ENCODE assay signal across 1 cellular context in genomic region chr6:122995930-122996796, GRCh38.
TF ChIP-seq lines count a peak whose summit lies in the region.

A gene with protein sequence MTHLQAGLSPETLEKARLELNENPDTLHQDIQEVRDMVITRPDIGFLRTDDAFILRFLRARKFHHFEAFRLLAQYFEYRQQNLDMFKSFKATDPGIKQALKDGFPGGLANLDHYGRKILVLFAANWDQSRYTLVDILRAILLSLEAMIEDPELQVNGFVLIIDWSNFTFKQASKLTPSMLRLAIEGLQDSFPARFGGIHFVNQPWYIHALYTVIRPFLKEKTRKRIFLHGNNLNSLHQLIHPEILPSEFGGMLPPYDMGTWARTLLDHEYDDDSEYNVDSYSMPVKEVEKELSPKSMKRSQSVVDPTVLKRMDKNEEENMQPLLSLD (plus strand): TSS chr6:122996235. CDS start chr6:122997778, 1,543 bp downstream.

TF ChIP-seq in HEK293, 187 proteins besides CTCF, POLR2A, EP300 and RAD21 (continued from another document):
- TF ChIP-seq, protein P1, sequence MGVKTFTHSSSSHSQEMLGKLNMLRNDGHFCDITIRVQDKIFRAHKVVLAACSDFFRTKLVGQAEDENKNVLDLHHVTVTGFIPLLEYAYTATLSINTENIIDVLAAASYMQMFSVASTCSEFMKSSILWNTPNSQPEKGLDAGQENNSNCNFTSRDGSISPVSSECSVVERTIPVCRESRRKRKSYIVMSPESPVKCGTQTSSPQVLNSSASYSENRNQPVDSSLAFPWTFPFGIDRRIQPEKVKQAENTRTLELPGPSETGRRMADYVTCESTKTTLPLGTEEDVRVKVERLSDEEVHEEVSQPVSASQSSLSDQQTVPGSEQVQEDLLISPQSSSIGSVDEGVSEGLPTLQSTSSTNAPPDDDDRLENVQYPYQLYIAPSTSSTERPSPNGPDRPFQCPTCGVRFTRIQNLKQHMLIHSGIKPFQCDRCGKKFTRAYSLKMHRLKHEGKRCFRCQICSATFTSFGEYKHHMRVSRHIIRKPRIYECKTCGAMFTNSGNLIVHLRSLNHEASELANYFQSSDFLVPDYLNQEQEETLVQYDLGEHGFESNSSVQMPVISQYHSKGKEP (tag by site-specific recombination; IDR thresholded peaks at IDR 0.05): no peak
- TF ChIP-seq KLF1 (tag by site-specific recombination; IDR thresholded peaks at IDR 0.05) (peak; percentile 12; the same call in 1 of the 2 replicates), KLF8 (tag by site-specific recombination; IDR thresholded peaks at IDR 0.05) (peak; percentile 36; the same call in 1 of the 2 replicates), ZNF843 (tag by site-specific recombination; IDR thresholded peaks at IDR 0.05) (0 out of 2 replicates have a peak, but pooled peaks have one; percentile 6), ZNF558 (tag by site-specific recombination; IDR thresholded peaks at IDR 0.05) (no peak), GLI4 (tag by site-specific recombination; IDR thresholded peaks at IDR 0.05) (no peak), ZNF138 (tag by site-specific recombination; IDR thresholded peaks at IDR 0.05; ENCODE audit: borderline replicate concordance) (no peak), ZBTB48 (tag by site-specific recombination; IDR thresholded peaks at IDR 0.05) (peak; percentile 96), ZNF394 (tag by site-specific recombination; IDR thresholded peaks at IDR 0.05; ENCODE audit: borderline replicate concordance) (peak; percentile 86), REST (tag by site-specific recombination; IDR thresholded peaks at IDR 0.05) (peak; percentile 89), EGR2 (tag by site-specific recombination; IDR thresholded peaks at IDR 0.05; ENCODE audit: low read depth) (no peak), ZFHX2 (tag by site-specific recombination; conservative IDR thresholded peaks at IDR 0.05) (no peak)
- TF ChIP-seq, protein P2, sequence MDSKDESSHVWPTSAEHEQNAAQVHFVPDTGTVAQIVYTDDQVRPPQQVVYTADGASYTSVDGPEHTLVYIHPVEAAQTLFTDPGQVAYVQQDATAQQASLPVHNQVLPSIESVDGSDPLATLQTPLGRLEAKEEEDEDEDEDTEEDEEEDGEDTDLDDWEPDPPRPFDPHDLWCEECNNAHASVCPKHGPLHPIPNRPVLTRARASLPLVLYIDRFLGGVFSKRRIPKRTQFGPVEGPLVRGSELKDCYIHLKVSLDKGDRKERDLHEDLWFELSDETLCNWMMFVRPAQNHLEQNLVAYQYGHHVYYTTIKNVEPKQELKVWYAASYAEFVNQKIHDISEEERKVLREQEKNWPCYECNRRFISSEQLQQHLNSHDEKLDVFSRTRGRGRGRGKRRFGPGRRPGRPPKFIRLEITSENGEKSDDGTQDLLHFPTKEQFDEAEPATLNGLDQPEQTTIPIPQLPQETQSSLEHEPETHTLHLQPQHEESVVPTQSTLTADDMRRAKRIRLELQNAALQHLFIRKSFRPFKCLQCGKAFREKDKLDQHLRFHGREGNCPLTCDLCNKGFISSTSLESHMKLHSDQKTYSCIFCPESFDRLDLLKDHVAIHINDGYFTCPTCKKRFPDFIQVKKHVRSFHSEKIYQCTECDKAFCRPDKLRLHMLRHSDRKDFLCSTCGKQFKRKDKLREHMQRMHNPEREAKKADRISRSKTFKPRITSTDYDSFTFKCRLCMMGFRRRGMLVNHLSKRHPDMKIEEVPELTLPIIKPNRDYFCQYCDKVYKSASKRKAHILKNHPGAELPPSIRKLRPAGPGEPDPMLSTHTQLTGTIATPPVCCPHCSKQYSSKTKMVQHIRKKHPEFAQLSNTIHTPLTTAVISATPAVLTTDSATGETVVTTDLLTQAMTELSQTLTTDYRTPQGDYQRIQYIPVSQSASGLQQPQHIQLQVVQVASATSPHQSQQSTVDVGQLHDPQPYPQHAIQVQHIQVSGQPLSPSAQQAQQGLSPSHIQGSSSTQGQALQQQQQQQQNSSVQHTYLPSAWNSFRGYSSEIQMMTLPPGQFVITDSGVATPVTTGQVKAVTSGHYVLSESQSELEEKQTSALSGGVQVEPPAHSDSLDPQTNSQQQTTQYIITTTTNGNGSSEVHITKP (tag by site-specific recombination; IDR thresholded peaks at IDR 0.05): peak; percentile 40
